Comparison of ENCODE assay signal across 10 cellular contexts in genomic region chr12:111190741-111191526, GRCh38.
"Had no signal": no experiment of that assay in that cellular context is flagged by ENCODE, and none has a peak within 500 bp of the region (broad histone marks: within the 10 kb centered on the region; RNA-seq: fewer than 3 reads in every experiment).

No MANE protein-coding gene starts in this region.

- H2AFZ ChIP-seq: GM23248 had no signal

- H3K4me3 ChIP-seq: GM23248 had no signal

- H3K9ac ChIP-seq: GM23248, KMS-11 had no signal

- H3K27ac Mint-ChIP-seq: H9, HFFc6 had no signal

- H3K4me3 Mint-ChIP-seq: H9, HFFc6 had no signal

- FAIRE-seq: H54 had no signal

- H3K9me3 Mint-ChIP-seq: H9 had no signal

- H3K4me2 ChIP-seq: KMS-11 had no signal

- H3K27ac ChIP-seq: GM23248, HL-60, KMS-11 had no signal

- DNase-seq: GM23248, GOT3, H9, HCEC 1CT, HFFc6, IMR-90, KBM-7 had no signal
